ENCODE assay signal across 8 cellular contexts in the genomic region with DNA sequence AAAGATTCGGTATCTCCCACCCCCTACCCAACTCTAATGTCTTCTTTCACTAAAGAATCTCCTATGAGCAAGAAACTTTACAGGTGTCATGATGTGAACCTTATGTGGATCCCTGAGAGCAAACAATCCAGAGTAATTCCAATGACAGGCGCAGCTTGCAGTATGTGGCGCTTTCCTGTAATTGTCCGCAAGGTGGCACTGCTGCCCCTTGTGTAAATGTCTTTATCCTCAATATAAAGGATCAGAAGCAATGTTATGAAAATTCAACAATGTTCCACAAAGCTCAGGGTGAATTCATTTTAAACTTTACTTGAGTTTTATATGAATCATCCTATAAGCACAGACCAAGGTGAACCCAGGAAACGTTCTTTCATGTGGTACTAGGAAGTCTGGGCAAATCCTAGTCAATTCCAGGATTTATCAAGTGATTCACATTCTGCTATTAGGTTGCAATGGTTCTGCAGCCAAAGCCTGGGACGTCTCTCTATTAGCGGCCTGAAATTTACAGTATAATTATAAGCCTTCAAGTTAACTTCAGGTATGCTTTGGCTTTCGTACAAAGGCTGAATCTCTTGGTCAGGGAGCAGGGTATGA.
DNase-seq lines count a peak whose midpoint lies in the region; ATAC-seq and TF ChIP-seq lines count a peak whose summit lies in the region.

No MANE protein-coding gene starts in this region.

- H3K4me1 Mint-ChIP-seq in immature natural killer cell, result no peaks in the 10 kb centered on the region

- no peak overlapping the region for H3K27ac Mint-ChIP-seq in immature natural killer cell

- DNase-seq in GM03348 (ENCODE audit: low spot score) (peak; percentile 76), NCI-H2029 treated with DMSO at 0.1 percent for 48 hours (lab: John Stamatoyannopoulos, UW) (peak; percentile 72), T47D (ENCODE audit: low read depth in 1 of 2, low spot score in 1 of 2) (peak; percentile 71 to 89), immature natural killer cell (peak; percentile 47 to 60 (median 54))
- peak; percentile 79 for DNase-seq in stimulated activated CD4-positive, alpha-beta T cell treated with anti-CD3 and anti-CD28 coated beads, Interleukin-15, amount 100 ng/mL, for 24 hours

- TF ChIP-seq CTCF in VCaP (conservative IDR thresholded peaks at IDR 0.05), result peak; percentile 94

- peaks cover 0 to 5% (median 0%) of the 10 kb centered on the region in 6 donors for H3K9me3 Mint-ChIP-seq in immature natural killer cell

- no peaks in the 10 kb centered on the region for H3K36me3 Mint-ChIP-seq in immature natural killer cell

- in situ Hi-C loops in T47D (cut with HindIII; ENCODE audit: low pct_unique_long_range_greater_than_20kb, low sequenced_read_pairs), result no loop called here

- H3K27ac ChIP-seq in VCaP, result no peak overlapping the region

- ATAC-seq in HG02642 (IDR thresholded peaks at IDR 0.05; ENCODE audit: poor library complexity, unreplicated experiment) (peak; percentile 53), HG03045 (IDR thresholded peaks at IDR 0.05; ENCODE audit: unreplicated experiment) (no peak)

- no peak overlapping the region for H3K4me3 Mint-ChIP-seq in immature natural killer cell

- H3K27me3 Mint-ChIP-seq in immature natural killer cell (ENCODE audit: low read depth in 3 of 3), result peaks cover 4 to 5% (median 4%) of the 10 kb centered on the region in 3 donors
